In the genomic region with DNA sequence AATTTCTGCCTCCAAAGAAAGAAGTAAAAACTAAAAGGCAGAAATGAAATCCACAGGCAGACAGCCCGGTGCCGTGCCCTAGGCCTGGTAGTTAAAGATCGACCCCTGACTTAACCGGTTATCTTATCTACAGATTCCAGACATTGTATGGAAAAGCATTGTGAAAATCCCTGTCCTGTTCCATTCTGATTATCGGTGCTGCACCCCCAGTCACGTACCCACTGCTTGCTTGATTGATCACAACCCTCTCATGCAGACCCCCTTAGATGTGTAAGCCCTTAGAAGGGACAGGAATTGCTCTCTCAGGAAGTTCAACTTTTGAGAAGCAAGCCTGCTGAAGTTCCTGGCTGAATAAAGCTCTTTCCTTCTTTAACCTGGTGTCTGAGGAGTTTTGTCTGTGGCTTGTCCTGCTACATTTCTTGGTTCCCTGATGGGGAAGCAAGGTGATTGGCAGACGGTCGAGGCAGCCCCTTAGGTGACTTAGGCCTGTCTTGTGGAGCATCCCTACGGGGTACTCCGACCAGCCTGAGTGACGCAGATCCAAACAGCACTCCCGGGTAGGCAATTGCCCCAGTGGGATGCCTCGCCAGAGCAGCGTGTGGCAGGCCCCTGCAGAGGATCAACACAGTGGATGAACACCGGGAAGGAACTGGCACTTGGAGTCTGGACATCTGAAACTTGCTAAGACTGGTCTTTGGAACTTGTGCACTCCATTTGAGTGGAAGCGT, we compare ENCODE assay signal across 1 cellular context.
TF ChIP-seq lines count a peak whose summit lies in the region.

No MANE protein-coding gene starts in this region.

TF ChIP-seq in K562, 482 proteins besides CTCF, POLR2A, EP300 and RAD21 (continued from another document and continues in another):
- TF ChIP-seq E2F8 (IDR thresholded peaks at IDR 0.05; ENCODE audit: low read depth, partially characterized antibody) (no peak), SMARCA5 (IDR thresholded peaks at IDR 0.05) (no peak), ZNF398 (CRISPR knock-in tag; IDR thresholded peaks at IDR 0.05) (no peak), DDX20 (tag; IDR thresholded peaks at IDR 0.05; ENCODE audit: low read depth) (no peak), CBFB (CRISPR knock-in tag; IDR thresholded peaks at IDR 0.05) (no peak), PPARD (CRISPR knock-in tag; IDR thresholded peaks at IDR 0.05) (no peak), DPF2 (IDR thresholded peaks at IDR 0.05) (peak; percentile 85), NR2C2 (CRISPR knock-in tag; IDR thresholded peaks at IDR 0.05) (no peak), NR2C2 (tag; IDR thresholded peaks at IDR 0.05) (no peak), ZNF77 (CRISPR knock-in tag; IDR thresholded peaks at IDR 0.05) (no peak), HEY1 (CRISPR knock-in tag; IDR thresholded peaks at IDR 0.05; ENCODE audit: borderline replicate concordance) (peak; percentile 83; the same call in 1 of the 2 replicates), SRSF7 (optimal IDR thresholded peaks at IDR 0.05; ENCODE audit: low read depth, low read length) (no peak), BRCA1 (IDR thresholded peaks at IDR 0.05) (no peak), BRCA1 (CRISPR knock-in tag; IDR thresholded peaks at IDR 0.05) (no peak), RBM17 (IDR thresholded peaks at IDR 0.05; ENCODE audit: borderline replicate concordance, low read depth, low read length) (no peak), ARID3A (IDR thresholded peaks at IDR 0.05; ENCODE audit: borderline replicate concordance, low read depth, low read length) (no peak), SMARCA4 (IDR thresholded peaks at IDR 0.05) (peak; percentile 87), KLF16 (IDR thresholded peaks at IDR 0.05) (peak; percentile 61; the same call in 1 of the 2 replicates), ASH1L (IDR thresholded peaks at IDR 0.05; ENCODE audit: borderline replicate concordance, low read depth, partially characterized antibody) (no peak), DACH1 (IDR thresholded peaks at IDR 0.05; ENCODE audit: partially characterized antibody) (no peak), ATF7 (IDR thresholded peaks at IDR 0.05) (0 out of 2 replicates have a peak, but pooled peaks have one; percentile 23), PREB (CRISPR knock-in tag; IDR thresholded peaks at IDR 0.05) (no peak), NCOA2 (IDR thresholded peaks at IDR 0.05; ENCODE audit: partially characterized antibody in 2 of 2) (no peak), POLR2H (tag; IDR thresholded peaks at IDR 0.05; ENCODE audit: low read depth) (no peak), CTBP1 (IDR thresholded peaks at IDR 0.05; ENCODE audit: borderline replicate concordance) (no peak; the same call in 1 of the 2 replicates), ZFP36 (IDR thresholded peaks at IDR 0.05; ENCODE audit: low read depth, low read length, partially characterized antibody) (no peak), MEF2D (tag; conservative IDR thresholded peaks at IDR 0.05; ENCODE audit: low read depth) (no peak), IRF2 (CRISPR knock-in tag; IDR thresholded peaks at IDR 0.05) (no peak), ZNF146 (CRISPR knock-in tag; IDR thresholded peaks at IDR 0.05; ENCODE audit: unreplicated experiment) (no peak), NBN (IDR thresholded peaks at IDR 0.05; ENCODE audit: low read depth) (no peak), SETDB1 (IDR thresholded peaks at IDR 0.05; ENCODE audit: low read length) (no peak), SMAD4 (CRISPR knock-in tag; conservative IDR thresholded peaks at IDR 0.05) (peak; percentile 54), SPI1 (IDR thresholded peaks at IDR 0.05; ENCODE audit: borderline replicate concordance, low read depth, low read length) (no peak), MCM3 (IDR thresholded peaks at IDR 0.05) (no peak), ZNF24 (IDR thresholded peaks at IDR 0.05) (no peak), GTF2F1 (IDR thresholded peaks at IDR 0.05; ENCODE audit: low read depth, low read length) (no peak), TAL1 (IDR thresholded peaks at IDR 0.05) (peak; percentile 90), SMC3 (conservative IDR thresholded peaks at IDR 0.05; ENCODE audit: insufficient read depth, low read depth, low read length) (no peak), SP1 (CRISPR knock-in tag; IDR thresholded peaks at IDR 0.05) (no peak)
- TF ChIP-seq, protein P1, sequence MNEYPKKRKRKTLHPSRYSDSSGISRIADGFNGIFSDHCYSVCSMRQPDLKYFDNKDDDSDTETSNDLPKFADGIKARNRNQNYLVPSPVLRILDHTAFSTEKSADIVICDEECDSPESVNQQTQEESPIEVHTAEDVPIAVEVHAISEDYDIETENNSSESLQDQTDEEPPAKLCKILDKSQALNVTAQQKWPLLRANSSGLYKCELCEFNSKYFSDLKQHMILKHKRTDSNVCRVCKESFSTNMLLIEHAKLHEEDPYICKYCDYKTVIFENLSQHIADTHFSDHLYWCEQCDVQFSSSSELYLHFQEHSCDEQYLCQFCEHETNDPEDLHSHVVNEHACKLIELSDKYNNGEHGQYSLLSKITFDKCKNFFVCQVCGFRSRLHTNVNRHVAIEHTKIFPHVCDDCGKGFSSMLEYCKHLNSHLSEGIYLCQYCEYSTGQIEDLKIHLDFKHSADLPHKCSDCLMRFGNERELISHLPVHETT (CRISPR knock-in tag; conservative IDR thresholded peaks at IDR 0.05 in 1 of 2, IDR thresholded peaks at IDR 0.05 in 1 of 2) = peak in 1 of 2 experiments; percentile 54; a peak in 1 of 4 replicates
- TF ChIP-seq, protein P2, sequence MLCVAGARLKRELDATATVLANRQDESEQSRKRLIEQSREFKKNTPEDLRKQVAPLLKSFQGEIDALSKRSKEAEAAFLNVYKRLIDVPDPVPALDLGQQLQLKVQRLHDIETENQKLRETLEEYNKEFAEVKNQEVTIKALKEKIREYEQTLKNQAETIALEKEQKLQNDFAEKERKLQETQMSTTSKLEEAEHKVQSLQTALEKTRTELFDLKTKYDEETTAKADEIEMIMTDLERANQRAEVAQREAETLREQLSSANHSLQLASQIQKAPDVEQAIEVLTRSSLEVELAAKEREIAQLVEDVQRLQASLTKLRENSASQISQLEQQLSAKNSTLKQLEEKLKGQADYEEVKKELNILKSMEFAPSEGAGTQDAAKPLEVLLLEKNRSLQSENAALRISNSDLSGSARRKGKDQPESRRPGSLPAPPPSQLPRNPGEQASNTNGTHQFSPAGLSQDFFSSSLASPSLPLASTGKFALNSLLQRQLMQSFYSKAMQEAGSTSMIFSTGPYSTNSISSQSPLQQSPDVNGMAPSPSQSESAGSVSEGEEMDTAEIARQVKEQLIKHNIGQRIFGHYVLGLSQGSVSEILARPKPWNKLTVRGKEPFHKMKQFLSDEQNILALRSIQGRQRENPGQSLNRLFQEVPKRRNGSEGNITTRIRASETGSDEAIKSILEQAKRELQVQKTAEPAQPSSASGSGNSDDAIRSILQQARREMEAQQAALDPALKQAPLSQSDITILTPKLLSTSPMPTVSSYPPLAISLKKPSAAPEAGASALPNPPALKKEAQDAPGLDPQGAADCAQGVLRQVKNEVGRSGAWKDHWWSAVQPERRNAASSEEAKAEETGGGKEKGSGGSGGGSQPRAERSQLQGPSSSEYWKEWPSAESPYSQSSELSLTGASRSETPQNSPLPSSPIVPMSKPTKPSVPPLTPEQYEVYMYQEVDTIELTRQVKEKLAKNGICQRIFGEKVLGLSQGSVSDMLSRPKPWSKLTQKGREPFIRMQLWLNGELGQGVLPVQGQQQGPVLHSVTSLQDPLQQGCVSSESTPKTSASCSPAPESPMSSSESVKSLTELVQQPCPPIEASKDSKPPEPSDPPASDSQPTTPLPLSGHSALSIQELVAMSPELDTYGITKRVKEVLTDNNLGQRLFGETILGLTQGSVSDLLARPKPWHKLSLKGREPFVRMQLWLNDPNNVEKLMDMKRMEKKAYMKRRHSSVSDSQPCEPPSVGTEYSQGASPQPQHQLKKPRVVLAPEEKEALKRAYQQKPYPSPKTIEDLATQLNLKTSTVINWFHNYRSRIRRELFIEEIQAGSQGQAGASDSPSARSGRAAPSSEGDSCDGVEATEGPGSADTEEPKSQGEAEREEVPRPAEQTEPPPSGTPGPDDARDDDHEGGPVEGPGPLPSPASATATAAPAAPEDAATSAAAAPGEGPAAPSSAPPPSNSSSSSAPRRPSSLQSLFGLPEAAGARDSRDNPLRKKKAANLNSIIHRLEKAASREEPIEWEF (CRISPR knock-in tag; IDR thresholded peaks at IDR 0.05) = 0 out of 2 replicates have a peak, but pooled peaks have one; percentile 25
- TF ChIP-seq, protein P3, sequence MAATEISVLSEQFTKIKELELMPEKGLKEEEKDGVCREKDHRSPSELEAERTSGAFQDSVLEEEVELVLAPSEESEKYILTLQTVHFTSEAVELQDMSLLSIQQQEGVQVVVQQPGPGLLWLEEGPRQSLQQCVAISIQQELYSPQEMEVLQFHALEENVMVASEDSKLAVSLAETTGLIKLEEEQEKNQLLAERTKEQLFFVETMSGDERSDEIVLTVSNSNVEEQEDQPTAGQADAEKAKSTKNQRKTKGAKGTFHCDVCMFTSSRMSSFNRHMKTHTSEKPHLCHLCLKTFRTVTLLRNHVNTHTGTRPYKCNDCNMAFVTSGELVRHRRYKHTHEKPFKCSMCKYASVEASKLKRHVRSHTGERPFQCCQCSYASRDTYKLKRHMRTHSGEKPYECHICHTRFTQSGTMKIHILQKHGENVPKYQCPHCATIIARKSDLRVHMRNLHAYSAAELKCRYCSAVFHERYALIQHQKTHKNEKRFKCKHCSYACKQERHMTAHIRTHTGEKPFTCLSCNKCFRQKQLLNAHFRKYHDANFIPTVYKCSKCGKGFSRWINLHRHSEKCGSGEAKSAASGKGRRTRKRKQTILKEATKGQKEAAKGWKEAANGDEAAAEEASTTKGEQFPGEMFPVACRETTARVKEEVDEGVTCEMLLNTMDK (IDR thresholded peaks at IDR 0.05; ENCODE audit: borderline replicate concordance, insufficient read depth, low read depth, low read length, poor library complexity, severe bottlenecking) = no peak
- TF ChIP-seq, protein P4, sequence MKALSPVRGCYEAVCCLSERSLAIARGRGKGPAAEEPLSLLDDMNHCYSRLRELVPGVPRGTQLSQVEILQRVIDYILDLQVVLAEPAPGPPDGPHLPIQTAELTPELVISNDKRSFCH (CRISPR knock-in tag; IDR thresholded peaks at IDR 0.05) = no peak
- TF ChIP-seq, protein P4 (tag; IDR thresholded peaks at IDR 0.05) = 0 out of 2 replicates have a peak, but pooled peaks have one; percentile 37
- TF ChIP-seq, protein P5, sequence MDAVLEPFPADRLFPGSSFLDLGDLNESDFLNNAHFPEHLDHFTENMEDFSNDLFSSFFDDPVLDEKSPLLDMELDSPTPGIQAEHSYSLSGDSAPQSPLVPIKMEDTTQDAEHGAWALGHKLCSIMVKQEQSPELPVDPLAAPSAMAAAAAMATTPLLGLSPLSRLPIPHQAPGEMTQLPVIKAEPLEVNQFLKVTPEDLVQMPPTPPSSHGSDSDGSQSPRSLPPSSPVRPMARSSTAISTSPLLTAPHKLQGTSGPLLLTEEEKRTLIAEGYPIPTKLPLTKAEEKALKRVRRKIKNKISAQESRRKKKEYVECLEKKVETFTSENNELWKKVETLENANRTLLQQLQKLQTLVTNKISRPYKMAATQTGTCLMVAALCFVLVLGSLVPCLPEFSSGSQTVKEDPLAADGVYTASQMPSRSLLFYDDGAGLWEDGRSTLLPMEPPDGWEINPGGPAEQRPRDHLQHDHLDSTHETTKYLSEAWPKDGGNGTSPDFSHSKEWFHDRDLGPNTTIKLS (IDR thresholded peaks at IDR 0.05; ENCODE audit: borderline replicate concordance, low read depth) = no peak
